Comparison of ENCODE assay signal across 15 cellular contexts in genomic region chr16:73505178-73505968, GRCh38.
DNase-seq lines count a peak whose midpoint lies in the region; ATAC-seq and TF ChIP-seq lines count a peak whose summit lies in the region.
"Had no signal": no experiment of that assay in that cellular context is flagged by ENCODE, and none has a peak within 500 bp of the region (broad histone marks: within the 10 kb centered on the region; RNA-seq: fewer than 3 reads in every experiment).

No MANE protein-coding gene starts in this region.

- H3K4me1 Mint-ChIP-seq in GM23338 (peaks cover 17% of the 10 kb centered on the region), natural killer cell (no peaks in the 10 kb centered on the region)
- H3K4me1 Mint-ChIP-seq: CD8-positive, alpha-beta memory T cell had no signal

- peak overlapping the region; percentile 89; the same call in 1 of the 2 replicates for H2AFZ ChIP-seq in GM23338

- no peak overlapping the region for H3K27ac ChIP-seq in right atrium auricular region
- H3K27ac ChIP-seq in GM23338 (ENCODE audit: low read depth): no peak overlapping the region
- H3K27ac ChIP-seq in coronary artery: no peak overlapping the region
- H3K27ac ChIP-seq: 22Rv1, BLaER1 had no signal

- no peaks in the 10 kb centered on the region for H3F3A ChIP-seq in GM23338 (replicated peaks; ENCODE audit: low read depth)

- no peaks in the 10 kb centered on the region for H4K20me1 ChIP-seq in GM23338 (replicated peaks; ENCODE audit: insufficient read depth)
- H4K20me1 ChIP-seq: BLaER1 had no signal

- H3K9me3 Mint-ChIP-seq in GM23338 (no peaks in the 10 kb centered on the region; the same call in 2 of the 3 replicates), natural killer cell (peaks cover 0 to 2% of the 10 kb centered on the region in 2 donors)

- H3K27ac Mint-ChIP-seq in GM23338 (no peak overlapping the region), natural killer cell (no peak overlapping the region)
- H3K27ac Mint-ChIP-seq: CD8-positive, alpha-beta memory T cell had no signal

- intact Hi-C loops in Right ventricle myocardium inferior (cut with DNase I) (no loop called here), natural killer cell (cut with micrococcal nuclease) (no loop called here)

- no peaks in the 10 kb centered on the region for H3K4me1 ChIP-seq in right atrium auricular region
- no peaks in the 10 kb centered on the region; the same call in 1 of the 2 replicates for H3K4me1 ChIP-seq in GM23338 (ENCODE audit: insufficient read depth)
- H3K4me1 ChIP-seq: BLaER1, Caco-2 had no signal

- H3K4me3 Mint-ChIP-seq in GM23338: no peak overlapping the region
- no peak overlapping the region for H3K4me3 Mint-ChIP-seq in natural killer cell
- H3K4me3 Mint-ChIP-seq: CD8-positive, alpha-beta memory T cell had no signal

- ATAC-seq in Right ventricle myocardium inferior (peak; percentile 52), GM23338 (no peak), natural killer cell (no peak)
- ATAC-seq: HCT116 had no signal

- H3K79me2 ChIP-seq in GM23338 (replicated peaks; ENCODE audit: insufficient read depth): no peaks in the 10 kb centered on the region

- H3K36me3 ChIP-seq in right atrium auricular region (no peaks in the 10 kb centered on the region), GM23338 (ENCODE audit: insufficient read depth) (no peaks in the 10 kb centered on the region)
- H3K36me3 ChIP-seq: BLaER1 had no signal

- no peaks in the 10 kb centered on the region for H3K36me3 Mint-ChIP-seq in GM23338 (ENCODE audit: low read depth)
- H3K36me3 Mint-ChIP-seq in natural killer cell: no peaks in the 10 kb centered on the region
- H3K36me3 Mint-ChIP-seq: CD8-positive, alpha-beta memory T cell had no signal

- H3K4me2 ChIP-seq in GM23338: no peak overlapping the region
- H3K4me2 ChIP-seq: BLaER1 had no signal

- H3K27me3 Mint-ChIP-seq in GM23338 (ENCODE audit: insufficient read depth, low read depth, poor library complexity) (no peaks in the 10 kb centered on the region), natural killer cell (ENCODE audit: low read depth in 2 of 2) (no peaks in the 10 kb centered on the region)

- TF ChIP-seq CTCF in right atrium auricular region (IDR thresholded peaks at IDR 0.05) (no peak), GM23338 (conservative IDR thresholded peaks at IDR 0.05; ENCODE audit: low read depth in 2 of 2) (no peak), coronary artery (IDR thresholded peaks at IDR 0.05) (no peak), natural killer cell (IDR thresholded peaks at IDR 0.05) (no peak)

- H3K9me2 ChIP-seq in GM23338 (ENCODE audit: insufficient read depth): no peaks in the 10 kb centered on the region

- no peaks in the 10 kb centered on the region for H3K27me3 ChIP-seq in right atrium auricular region
- no peaks in the 10 kb centered on the region for H3K27me3 ChIP-seq in GM23338 (ENCODE audit: insufficient read depth)
- H3K27me3 ChIP-seq: BLaER1 had no signal

- H3K9me3 ChIP-seq in right atrium auricular region: no peaks in the 10 kb centered on the region
- H3K9me3 ChIP-seq: BLaER1, Caco-2 had no signal

- DNase-seq in Right ventricle myocardium inferior (ENCODE audit: missing footprints) (no peak), right atrium auricular region (ENCODE audit: low spot score) (no peak), GM23338 (ENCODE audit: low spot score) (no peak), coronary artery (ENCODE audit: low spot score) (no peak), medulla oblongata (ENCODE audit: extremely low spot score) (peak; percentile 27), ureter (ENCODE audit: low spot score) (no peak), natural killer cell (no peak), germinal center (ENCODE audit: low spot score) (no peak)
- DNase-seq: AML-193; Caco-2; CD8-positive, alpha-beta memory T cell; DND-41 had no signal

- peak overlapping the region in 1 of 2 donors; percentile 31 for H3K4me3 ChIP-seq in right atrium auricular region
- no peak overlapping the region for H3K4me3 ChIP-seq in GM23338
- H3K4me3 ChIP-seq in coronary artery: peak overlapping the region; percentile 64
- H3K4me3 ChIP-seq: BLaER1 had no signal

TF ChIP-seq in GM23338, 12 proteins besides CTCF, POLR2A, EP300 and RAD21:
- no peak for TF ChIP-seq REST (IDR thresholded peaks at IDR 0.05; ENCODE audit: unreplicated experiment)
- TF ChIP-seq ETS1 (IDR thresholded peaks at IDR 0.05): no peak
- no peak for TF ChIP-seq NANOG (IDR thresholded peaks at IDR 0.05; ENCODE audit: borderline replicate concordance)
